Comparison of ENCODE assay signal across 16 cellular contexts in genomic region chr7:27187158-27187701, GRCh38. TPM values are rescaled to one million over a fixed set of nuclear protein-coding genes. Genes with fewer than 3 reads are reported as not detected.
DNase-seq lines count a peak whose midpoint lies in the region; ATAC-seq, FAIRE-seq and TF ChIP-seq lines count a peak whose summit lies in the region.
"Had no signal": no experiment of that assay in that cellular context is flagged by ENCODE, and none has a peak within 500 bp of the region (broad histone marks: within the 10 kb centered on the region; RNA-seq: fewer than 3 reads in every experiment).

No MANE protein-coding gene starts in this region.

- H3K27ac ChIP-seq in HepG2 (ENCODE audit: extremely low read length, insufficient read depth, low read length) (no peak overlapping the region), right lobe of liver (no peak overlapping the region), coronary artery (no peak overlapping the region)
- H3K27ac ChIP-seq: HL-60, SJCRH30 had no signal

- peak overlapping the region; percentile 81 for H3K4me3 Mint-ChIP-seq in natural killer cell

- ATAC-seq in HepG2: no peak
- ATAC-seq in right lobe of liver: no peak
- ATAC-seq in natural killer cell: no peak
- ATAC-seq in GM21423 (IDR thresholded peaks at IDR 0.05; ENCODE audit: unreplicated experiment): no peak
- no peak for ATAC-seq in HG02885 (IDR thresholded peaks at IDR 0.05; ENCODE audit: poor library complexity, unreplicated experiment)
- ATAC-seq in GM19351 (IDR thresholded peaks at IDR 0.05; ENCODE audit: unreplicated experiment): no peak

- H3K9ac ChIP-seq in HepG2 (ENCODE audit: insufficient read depth, low read depth, low read length): no peak overlapping the region

- TF ChIP-seq POLR2A in HepG2 (IDR thresholded peaks at IDR 0.05; ENCODE audit: insufficient read depth in 1 of 2, low read depth in 2 of 2, low read length in 2 of 2) (no peak), right lobe of liver (IDR thresholded peaks at IDR 0.05) (no peak)

- POLR2A ChIA-PET in HepG2 (lab: Yijun Ruan, JAX): no interaction called here

- no peak overlapping the region for H2AFZ ChIP-seq in HepG2 (ENCODE audit: low read length)

- no peaks in the 10 kb centered on the region for H3K79me2 ChIP-seq in HepG2 (ENCODE audit: insufficient read depth, low read length)

- no peaks in the 10 kb centered on the region for H3K36me3 ChIP-seq in HepG2 (replicated peaks in 1 of 2; ENCODE audit: control insufficient read depth in 1 of 2, insufficient read depth in 2 of 2, low read length in 2 of 2)
- no peaks in the 10 kb centered on the region for H3K36me3 ChIP-seq in right lobe of liver
- H3K36me3 ChIP-seq: SJCRH30 had no signal

- peaks cover 6% of the 10 kb centered on the region; the same call in 1 of the 2 replicates for H4K20me1 ChIP-seq in HepG2 (ENCODE audit: insufficient read depth, low read length)

- in situ Hi-C loops in HepG2 (cut with HindIII; ENCODE audit: extremely low pct_ligation_motif_present, low pct_unique_long_range_greater_than_20kb): no loop called here

- CTCF ChIA-PET in HepG2 (lab: Yijun Ruan, JAX; ENCODE audit: low intra/inter-chr PET ratio, low total read pairs): no interaction called here

- intact Hi-C loops in HepG2 (cut with micrococcal nuclease; ENCODE audit: unreplicated experiment): no loop called here
- intact Hi-C loops in right lobe of liver (cut with DNase I): no loop called here
- intact Hi-C loops in natural killer cell (cut with micrococcal nuclease): loop anchor here (2.0 to 5.0 kb wide), 2 partner anchors 14 to 35 kb away; partner anchors contain the start of gene HOXA3

- no peaks in the 10 kb centered on the region for H3K9me3 Mint-ChIP-seq in natural killer cell

- no peak overlapping the region for H3K4me2 ChIP-seq in HepG2 (ENCODE audit: low read depth, low read length)

- H3K9me3 ChIP-seq in HepG2 (ENCODE audit: low read length) (no peaks in the 10 kb centered on the region), right lobe of liver (no peaks in the 10 kb centered on the region)
- H3K9me3 ChIP-seq: SJCRH30 had no signal

- H3K27ac Mint-ChIP-seq in natural killer cell: no peak overlapping the region

- TF ChIP-seq RAD21 in HepG2 (CRISPR knock-in tag; IDR thresholded peaks at IDR 0.05): no peak

- no TSS peak for BruUV-seq in HepG2 (replicated peaks; lab: Mats Ljungman, UMichigan)

- H3K4me1 ChIP-seq in HepG2 (ENCODE audit: insufficient read depth, low read length) (peaks cover 37% of the 10 kb centered on the region), right lobe of liver (peaks cover 0 to 20% (median 2%) of the 10 kb centered on the region in 4 donors)
- H3K4me1 ChIP-seq: SJCRH30 had no signal

- H3K27me3 Mint-ChIP-seq in natural killer cell (ENCODE audit: low read depth in 2 of 2): peaks cover 85 to 86% of the 10 kb centered on the region in 2 donors

- peaks cover 48 to 60% of the 10 kb centered on the region in 2 donors for H3K4me1 Mint-ChIP-seq in natural killer cell

- H3K27me3 ChIP-seq in HepG2 (ENCODE audit: control insufficient read depth in 1 of 2, insufficient read depth in 2 of 2, low read length in 2 of 2): peaks cover 32 to 100% of the 10 kb centered on the region in 2 experiments
- H3K27me3 ChIP-seq in right lobe of liver: peaks cover 22 to 91% of the 10 kb centered on the region in 2 donors
- H3K27me3 ChIP-seq: SJCRH30 had no signal

- DNase-seq in HepG2 (ENCODE audit: low spot score) (no peak), right lobe of liver (no peak), coronary artery (ENCODE audit: low spot score) (peak; percentile 7), natural killer cell (no peak)
- DNase-seq in stimulated activated CD4-positive, alpha-beta T cell treated with anti-CD3 and anti-CD28 coated beads, Interleukin-2, amount 100 ng/mL, for 48 hours: no peak
- DNase-seq: amniotic stem cell, cortex of kidney, DMS79 treated with DMSO at 0.1 percent for 48 hours, GOT3, SJCRH30, trophoblast cell had no signal

- TF ChIP-seq CTCF in HepG2 (CRISPR knock-in tag; IDR thresholded peaks at IDR 0.05) (no peak), right lobe of liver (IDR thresholded peaks at IDR 0.05) (no peak), coronary artery (IDR thresholded peaks at IDR 0.05) (no peak), natural killer cell (IDR thresholded peaks at IDR 0.05) (no peak)

- H3K36me3 Mint-ChIP-seq in natural killer cell: no peaks in the 10 kb centered on the region

- TF ChIP-seq EP300 in HepG2 (IDR thresholded peaks at IDR 0.05; ENCODE audit: low read depth in 2 of 2, low read length in 2 of 2): no peak
- no peak for TF ChIP-seq EP300 in HepG2 (CRISPR knock-in tag; IDR thresholded peaks at IDR 0.05; ENCODE audit: borderline replicate concordance)

- FAIRE-seq in HepG2 (lab: Jason Lieb, UNC): no peak

- H3K4me3 ChIP-seq in HepG2 (replicated peaks in 1 of 3; ENCODE audit: insufficient read depth in 1 of 3, low read depth in 2 of 3, low read length in 3 of 3) (no peak overlapping the region), right lobe of liver (no peak overlapping the region), coronary artery (no peak overlapping the region)
- H3K4me3 ChIP-seq: SJCRH30 had no signal

- 39% methylated on average over 5 of the region's 5 CpGs for WGBS in HepG2 (ENCODE audit: low lambda C conversion rate)
- WGBS in right lobe of liver (ENCODE audit: insufficient coverage, low coverage, low lambda C conversion rate, missing lambda C conversion rate): 9% methylated on average over 5 of the region's 5 CpGs

RNA-seq across cellular contexts. Expression of gene HOXA11, which starts 2.2 kb away (rescaled TPM):
- total RNA-seq in HepG2 (2016; rRNA removed; fragmentation: Illumina TruSeq; extraction: Trizol) (not detected in 2 replicates), right lobe of liver (not detected), natural killer cell (not detected)
- not detected in 2 replicates for total RNA-seq in HepG2 (2016; cell fraction: cytosol; rRNA removed; fragmentation: Illumina TruSeq; extraction: Trizol; ENCODE audit: low read depth)
- total RNA-seq in HepG2 (2016; cell fraction: insoluble cytoplasmic fraction; rRNA removed; fragmentation: Illumina TruSeq; extraction: Trizol): not detected in 2 replicates
- not detected in 2 replicates for total RNA-seq in HepG2 (2016; cell fraction: membrane; rRNA removed; fragmentation: Illumina TruSeq; extraction: Trizol)
- total RNA-seq in HepG2 (2016; cell fraction: nucleus; rRNA removed; fragmentation: Illumina TruSeq; extraction: Trizol): not detected in 2 replicates
- polyA plus RNA-seq in HepG2 (2011; rRNA removed): 0.04 TPM in 1 of 2 replicates, not detected in the other
- not detected in 2 replicates for polyA plus RNA-seq in HepG2 (2011; cell fraction: cytosol; rRNA removed)
- not detected in 2 replicates for polyA plus RNA-seq in HepG2 (2011; cell fraction: nucleus; rRNA removed)
- not detected in 2 replicates for polyA plus RNA-seq in HepG2 (2012)
- not detected in 2 replicates for polyA plus RNA-seq in HepG2 (2016; cell fraction: cytosol; fragmentation: Illumina TruSeq; extraction: Trizol; ENCODE audit: low read depth)
- not detected in 2 replicates for polyA plus RNA-seq in HepG2 (2016; cell fraction: insoluble cytoplasmic fraction; fragmentation: Illumina TruSeq; extraction: Trizol; ENCODE audit: low read depth)
- not detected in 2 replicates for polyA plus RNA-seq in HepG2 (2016; cell fraction: membrane; fragmentation: Illumina TruSeq; extraction: Trizol; ENCODE audit: low read depth)
- not detected in 2 replicates for polyA plus RNA-seq in HepG2 (2016; cell fraction: nucleus; fragmentation: Illumina TruSeq; extraction: Trizol; ENCODE audit: insufficient read depth, low read depth)
- polyA minus RNA-seq in HepG2 (2011; rRNA and poly(A)+ RNA removed; ENCODE audit: low replicate concordance): 2.9 TPM in 1 of 2 replicates, not detected in the other
- polyA minus RNA-seq in HepG2 (2011; cell fraction: cytosol; rRNA and poly(A)+ RNA removed): not detected in 2 replicates
- not detected in 2 replicates for polyA minus RNA-seq in HepG2 (2011; cell fraction: nucleus; rRNA and poly(A)+ RNA removed)
- polyA plus RNA-seq: neural cell had no signal

RNA-seq across cellular contexts. Expression of gene HOXA13, which starts 12.7 kb away (rescaled TPM):
- total RNA-seq in HepG2 (2016; rRNA removed; fragmentation: Illumina TruSeq; extraction: Trizol): 0.04 TPM in 2 replicates
- total RNA-seq in HepG2 (2016; cell fraction: cytosol; rRNA removed; fragmentation: Illumina TruSeq; extraction: Trizol; ENCODE audit: low read depth): not detected in 2 replicates
- total RNA-seq in HepG2 (2016; cell fraction: insoluble cytoplasmic fraction; rRNA removed; fragmentation: Illumina TruSeq; extraction: Trizol): 0.02 TPM in 1 of 2 replicates, not detected in the other
- 0.03 TPM in 1 of 2 replicates, not detected in the other for total RNA-seq in HepG2 (2016; cell fraction: membrane; rRNA removed; fragmentation: Illumina TruSeq; extraction: Trizol)
- not detected in 2 replicates for total RNA-seq in HepG2 (2016; cell fraction: nucleus; rRNA removed; fragmentation: Illumina TruSeq; extraction: Trizol)
- polyA plus RNA-seq in HepG2 (2011; rRNA removed): 0.01 TPM in 1 of 2 replicates, not detected in the other
- not detected in 2 replicates for polyA plus RNA-seq in HepG2 (2011; cell fraction: cytosol; rRNA removed)
- not detected in 2 replicates for polyA plus RNA-seq in HepG2 (2011; cell fraction: nucleus; rRNA removed)
- not detected in 2 replicates for polyA plus RNA-seq in HepG2 (2012)
- polyA plus RNA-seq in HepG2 (2016; cell fraction: cytosol; fragmentation: Illumina TruSeq; extraction: Trizol; ENCODE audit: low read depth): not detected in 2 replicates
- polyA plus RNA-seq in HepG2 (2016; cell fraction: insoluble cytoplasmic fraction; fragmentation: Illumina TruSeq; extraction: Trizol; ENCODE audit: low read depth): not detected in 2 replicates
- polyA plus RNA-seq in HepG2 (2016; cell fraction: membrane; fragmentation: Illumina TruSeq; extraction: Trizol; ENCODE audit: low read depth): not detected in 2 replicates
- polyA plus RNA-seq in HepG2 (2016; cell fraction: nucleus; fragmentation: Illumina TruSeq; extraction: Trizol; ENCODE audit: insufficient read depth, low read depth): 0.11 TPM in 1 of 2 replicates, not detected in the other
- 0.26 TPM in 1 of 2 replicates, not detected in the other for polyA minus RNA-seq in HepG2 (2011; rRNA and poly(A)+ RNA removed; ENCODE audit: low replicate concordance)
- not detected in 2 replicates for polyA minus RNA-seq in HepG2 (2011; cell fraction: cytosol; rRNA and poly(A)+ RNA removed)
- polyA minus RNA-seq in HepG2 (2011; cell fraction: nucleus; rRNA and poly(A)+ RNA removed): 0.26 TPM in 1 of 2 replicates, not detected in the other
- total RNA-seq in right lobe of liver: not detected
- total RNA-seq in natural killer cell: not detected
- polyA plus RNA-seq: neural cell had no signal

RNA-seq across cellular contexts. Expression of gene HOXA10, which starts 13.1 kb away (rescaled TPM):
- total RNA-seq in HepG2 (2016; rRNA removed; fragmentation: Illumina TruSeq; extraction: Trizol) (not detected in 2 replicates), right lobe of liver (not detected), natural killer cell (1 to 10 TPM in 2 of 3 donors, under 1 TPM in 1; 0.82 to 3.3 (median 2.2) TPM)
- total RNA-seq in HepG2 (2016; cell fraction: cytosol; rRNA removed; fragmentation: Illumina TruSeq; extraction: Trizol; ENCODE audit: low read depth): not detected in 2 replicates
- not detected in 2 replicates for total RNA-seq in HepG2 (2016; cell fraction: insoluble cytoplasmic fraction; rRNA removed; fragmentation: Illumina TruSeq; extraction: Trizol)
- total RNA-seq in HepG2 (2016; cell fraction: membrane; rRNA removed; fragmentation: Illumina TruSeq; extraction: Trizol): not detected in 2 replicates
- total RNA-seq in HepG2 (2016; cell fraction: nucleus; rRNA removed; fragmentation: Illumina TruSeq; extraction: Trizol): not detected in 2 replicates
- 0.03 TPM in 1 of 2 replicates, not detected in the other for polyA plus RNA-seq in HepG2 (2011; rRNA removed)
- polyA plus RNA-seq in HepG2 (2011; cell fraction: cytosol; rRNA removed): not detected in 2 replicates
- not detected in 2 replicates for polyA plus RNA-seq in HepG2 (2011; cell fraction: nucleus; rRNA removed)
- not detected in 2 replicates for polyA plus RNA-seq in HepG2 (2012)
- polyA plus RNA-seq in HepG2 (2016; cell fraction: cytosol; fragmentation: Illumina TruSeq; extraction: Trizol; ENCODE audit: low read depth): not detected in 2 replicates
- not detected in 2 replicates for polyA plus RNA-seq in HepG2 (2016; cell fraction: insoluble cytoplasmic fraction; fragmentation: Illumina TruSeq; extraction: Trizol; ENCODE audit: low read depth)
- 0.12 TPM in 1 of 2 replicates, not detected in the other for polyA plus RNA-seq in HepG2 (2016; cell fraction: membrane; fragmentation: Illumina TruSeq; extraction: Trizol; ENCODE audit: low read depth)
- not detected in 2 replicates for polyA plus RNA-seq in HepG2 (2016; cell fraction: nucleus; fragmentation: Illumina TruSeq; extraction: Trizol; ENCODE audit: insufficient read depth, low read depth)
- 11.6 TPM in 1 of 2 replicates, not detected in the other for polyA minus RNA-seq in HepG2 (2011; rRNA and poly(A)+ RNA removed; ENCODE audit: low replicate concordance)
- not detected in 2 replicates for polyA minus RNA-seq in HepG2 (2011; cell fraction: cytosol; rRNA and poly(A)+ RNA removed)
- not detected in 2 replicates for polyA minus RNA-seq in HepG2 (2011; cell fraction: nucleus; rRNA and poly(A)+ RNA removed)
- polyA plus RNA-seq: neural cell had no signal

RNA-seq across cellular contexts. Expression of gene HOXA9, which starts 21.9 kb away (rescaled TPM):
- total RNA-seq in HepG2 (2016; rRNA removed; fragmentation: Illumina TruSeq; extraction: Trizol): not detected in 2 replicates
- not detected in 2 replicates for total RNA-seq in HepG2 (2016; cell fraction: cytosol; rRNA removed; fragmentation: Illumina TruSeq; extraction: Trizol; ENCODE audit: low read depth)
- not detected in 2 replicates for total RNA-seq in HepG2 (2016; cell fraction: insoluble cytoplasmic fraction; rRNA removed; fragmentation: Illumina TruSeq; extraction: Trizol)
- not detected in 2 replicates for total RNA-seq in HepG2 (2016; cell fraction: membrane; rRNA removed; fragmentation: Illumina TruSeq; extraction: Trizol)
- total RNA-seq in HepG2 (2016; cell fraction: nucleus; rRNA removed; fragmentation: Illumina TruSeq; extraction: Trizol): not detected in 2 replicates
- polyA plus RNA-seq in HepG2 (2011; rRNA removed): not detected in 2 replicates
- polyA plus RNA-seq in HepG2 (2011; cell fraction: cytosol; rRNA removed): not detected in 2 replicates
- polyA plus RNA-seq in HepG2 (2011; cell fraction: nucleus; rRNA removed): not detected in 2 replicates
- polyA plus RNA-seq in HepG2 (2012): not detected in 2 replicates
- not detected in 2 replicates for polyA plus RNA-seq in HepG2 (2016; cell fraction: cytosol; fragmentation: Illumina TruSeq; extraction: Trizol; ENCODE audit: low read depth)
- not detected in 2 replicates for polyA plus RNA-seq in HepG2 (2016; cell fraction: insoluble cytoplasmic fraction; fragmentation: Illumina TruSeq; extraction: Trizol; ENCODE audit: low read depth)
- not detected in 2 replicates for polyA plus RNA-seq in HepG2 (2016; cell fraction: membrane; fragmentation: Illumina TruSeq; extraction: Trizol; ENCODE audit: low read depth)
- not detected in 2 replicates for polyA plus RNA-seq in HepG2 (2016; cell fraction: nucleus; fragmentation: Illumina TruSeq; extraction: Trizol; ENCODE audit: insufficient read depth, low read depth)
- 0.51 TPM in 1 of 2 replicates, not detected in the other for polyA minus RNA-seq in HepG2 (2011; rRNA and poly(A)+ RNA removed; ENCODE audit: low replicate concordance)
- polyA minus RNA-seq in HepG2 (2011; cell fraction: cytosol; rRNA and poly(A)+ RNA removed): not detected in 2 replicates
- not detected in 2 replicates for polyA minus RNA-seq in HepG2 (2011; cell fraction: nucleus; rRNA and poly(A)+ RNA removed)
- total RNA-seq in right lobe of liver: under 1 TPM in 1 of 6 experiments, not detected in 5; 0.09 TPM
- total RNA-seq in natural killer cell: 1 to 10 TPM in 1 of 3 donors, under 1 TPM in 2; 0.39 to 4.6 (median 0.42) TPM
- polyA plus RNA-seq: neural cell had no signal

RNA-seq across cellular contexts. Expression of gene HOXA7, which starts 30.8 kb away (rescaled TPM):
- total RNA-seq in HepG2 (2016; rRNA removed; fragmentation: Illumina TruSeq; extraction: Trizol) (not detected in 2 replicates), right lobe of liver (not detected), natural killer cell (not detected)
- total RNA-seq in HepG2 (2016; cell fraction: cytosol; rRNA removed; fragmentation: Illumina TruSeq; extraction: Trizol; ENCODE audit: low read depth): not detected in 2 replicates
- total RNA-seq in HepG2 (2016; cell fraction: insoluble cytoplasmic fraction; rRNA removed; fragmentation: Illumina TruSeq; extraction: Trizol): not detected in 2 replicates
- 0.07 and 0.15 TPM in 2 replicates for total RNA-seq in HepG2 (2016; cell fraction: membrane; rRNA removed; fragmentation: Illumina TruSeq; extraction: Trizol)
- total RNA-seq in HepG2 (2016; cell fraction: nucleus; rRNA removed; fragmentation: Illumina TruSeq; extraction: Trizol): not detected in 2 replicates
- polyA plus RNA-seq in HepG2 (2011; rRNA removed): 0.05 and 0.10 TPM in 2 replicates
- polyA plus RNA-seq in HepG2 (2011; cell fraction: cytosol; rRNA removed): 0.07 and 0.13 TPM in 2 replicates
- 0.08 TPM in 1 of 2 replicates, not detected in the other for polyA plus RNA-seq in HepG2 (2011; cell fraction: nucleus; rRNA removed)
- 0.32 TPM in 1 of 2 replicates, not detected in the other for polyA plus RNA-seq in HepG2 (2012)
- polyA plus RNA-seq in HepG2 (2016; cell fraction: cytosol; fragmentation: Illumina TruSeq; extraction: Trizol; ENCODE audit: low read depth): 0.10 TPM in 1 of 2 replicates, not detected in the other
- 0.22 and 0.31 TPM in 2 replicates for polyA plus RNA-seq in HepG2 (2016; cell fraction: insoluble cytoplasmic fraction; fragmentation: Illumina TruSeq; extraction: Trizol; ENCODE audit: low read depth)
- polyA plus RNA-seq in HepG2 (2016; cell fraction: membrane; fragmentation: Illumina TruSeq; extraction: Trizol; ENCODE audit: low read depth): 0.26 and 0.30 TPM in 2 replicates
- polyA plus RNA-seq in HepG2 (2016; cell fraction: nucleus; fragmentation: Illumina TruSeq; extraction: Trizol; ENCODE audit: insufficient read depth, low read depth): not detected in 2 replicates
- 0.08 and 3.8 TPM in 2 replicates for polyA minus RNA-seq in HepG2 (2011; rRNA and poly(A)+ RNA removed; ENCODE audit: low replicate concordance)
- 0.30 and 1.1 TPM in 2 replicates for polyA minus RNA-seq in HepG2 (2011; cell fraction: cytosol; rRNA and poly(A)+ RNA removed)
- not detected in 2 replicates for polyA minus RNA-seq in HepG2 (2011; cell fraction: nucleus; rRNA and poly(A)+ RNA removed)
- polyA plus RNA-seq: neural cell had no signal
